16 cellular contexts compared by ENCODE assay signal in the genomic region with DNA sequence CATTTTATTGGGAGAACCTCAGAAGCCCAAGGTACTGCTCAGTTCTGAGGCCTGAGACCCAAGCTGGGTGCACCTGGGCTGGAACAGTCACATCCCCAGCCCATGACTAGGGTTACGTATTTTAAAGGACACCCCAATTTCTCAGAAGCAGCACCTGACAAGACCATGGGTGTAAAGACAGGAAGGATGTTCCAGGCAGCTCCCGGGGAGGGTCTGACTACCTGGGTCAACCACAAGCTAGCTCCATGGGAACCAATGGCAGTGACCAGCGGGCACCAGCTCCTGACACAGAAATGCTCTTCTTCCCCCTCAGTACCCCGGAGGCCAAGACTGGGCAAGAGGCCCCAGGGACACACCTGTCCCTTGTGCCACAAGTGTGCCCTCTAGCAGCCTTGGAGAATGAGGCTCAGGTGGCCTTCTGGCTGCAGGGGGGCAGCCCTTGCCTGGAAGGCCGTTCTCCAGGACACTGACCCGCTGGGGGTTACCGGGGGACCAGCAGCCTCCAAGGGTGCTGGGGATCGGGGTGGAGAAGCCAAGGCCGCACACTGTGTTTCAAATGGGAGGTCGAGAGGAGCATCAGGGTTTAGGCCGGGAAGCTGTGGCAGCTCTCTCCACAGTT. TPM values are rescaled to one million over a fixed set of nuclear protein-coding genes. Genes with fewer than 3 reads are reported as not detected.
DNase-seq lines count a peak whose midpoint lies in the region; ATAC-seq and TF ChIP-seq lines count a peak whose summit lies in the region.
"Had no signal": no experiment of that assay in that cellular context is flagged by ENCODE, and none has a peak within 500 bp of the region (broad histone marks: within the 10 kb centered on the region; RNA-seq: fewer than 3 reads in every experiment).

No MANE protein-coding gene starts in this region.

- no peak for DNase-seq in heart right ventricle
- no peak for DNase-seq in Right ventricle myocardium superior
- DNase-seq in hepatocyte (ENCODE audit: low spot score), result no peak
- DNase-seq in pons (ENCODE audit: low spot score), result no peak
- DNase-seq in RKO (ENCODE audit: low spot score), result no peak
- no peak for DNase-seq in colonic mucosa
- DNase-seq: activated CD4-positive, alpha-beta T cell treated with anti-CD3 and anti-CD28 coated beads, Interleukin-2, amount 50 U/mL, for 1 hour; anterior cingulate cortex; naive B cell; NCI-H1436 treated with DMSO at 0.1 percent for 48 hours; stimulated activated CD4-positive, alpha-beta T cell treated with anti-CD3 and anti-CD28 coated beads, Interleukin-2, amount 100 ng/mL, for 48 hours; T-helper 9 cell had no signal

- intact Hi-C loops in heart right ventricle (cut with DNase I) (no loop called here), Right ventricle myocardium superior (cut with DNase I) (no loop called here), colonic mucosa (cut with DNase I) (no loop called here)

- H3K4me2 ChIP-seq in hepatocyte, result no peak overlapping the region

- H3K36me3 ChIP-seq in heart right ventricle, result peaks cover 0 to 98% (median 30%) of the 10 kb centered on the region in 9 donors
- H3K36me3 ChIP-seq in hepatocyte (replicated peaks; ENCODE audit: insufficient read depth, low read depth), result no peaks in the 10 kb centered on the region
- peaks cover 6% of the 10 kb centered on the region for H3K36me3 ChIP-seq in rectal smooth muscle tissue (ENCODE audit: control insufficient read depth, insufficient read depth, low read length)
- peaks cover 2% of the 10 kb centered on the region for H3K36me3 ChIP-seq in urinary bladder (ENCODE audit: insufficient read depth)
- no peaks in the 10 kb centered on the region for H3K36me3 ChIP-seq in colonic mucosa

- H3K4me1 ChIP-seq in heart right ventricle, result peaks cover 0 to 43% (median 9%) of the 10 kb centered on the region in 9 donors
- peaks cover 7% of the 10 kb centered on the region for H3K4me1 ChIP-seq in hepatocyte (ENCODE audit: insufficient read depth)
- H3K4me1 ChIP-seq in rectal smooth muscle tissue (ENCODE audit: control insufficient read depth, insufficient read depth, low read length), result peaks cover 39% of the 10 kb centered on the region
- H3K4me1 ChIP-seq in urinary bladder (ENCODE audit: insufficient read depth), result no peaks in the 10 kb centered on the region
- H3K4me1 ChIP-seq in colonic mucosa, result no peaks in the 10 kb centered on the region

- no peak overlapping the region for H3K4me3 ChIP-seq in heart right ventricle
- H3K4me3 ChIP-seq in hepatocyte, result no peak overlapping the region
- H3K4me3 ChIP-seq in rectal smooth muscle tissue (ENCODE audit: low read length), result no peak overlapping the region
- H3K4me3 ChIP-seq in urinary bladder (ENCODE audit: low read depth, low read length), result no peak overlapping the region
- no peak overlapping the region for H3K4me3 ChIP-seq in colonic mucosa
- H3K4me3 ChIP-seq: GM23248 had no signal

- 86 to 89% methylated on average over 11 of the region's 11 CpGs for WGBS in heart right ventricle, 2 donors
- WGBS in hepatocyte (ENCODE audit: low lambda C conversion rate, missing lambda C conversion rate), result 96% methylated on average over 11 of the region's 11 CpGs
- 94% methylated on average over 11 of the region's 11 CpGs for WGBS in urinary bladder

- H3K9ac ChIP-seq in rectal smooth muscle tissue (ENCODE audit: low read length) (no peak overlapping the region), colonic mucosa (ENCODE audit: low read depth in 2 of 2, low read length in 2 of 2) (no peak overlapping the region)

- H3K9me3 ChIP-seq in heart right ventricle (no peaks in the 10 kb centered on the region), hepatocyte (ENCODE audit: low read depth) (no peaks in the 10 kb centered on the region), colonic mucosa (no peaks in the 10 kb centered on the region)

- H4K20me1 ChIP-seq in hepatocyte (ENCODE audit: insufficient read depth, poor library complexity, severe bottlenecking), result no peaks in the 10 kb centered on the region

- H2AFZ ChIP-seq in hepatocyte, result no peak overlapping the region
- H2AFZ ChIP-seq: GM23248 had no signal

- H3K27ac ChIP-seq in heart right ventricle (peak overlapping the region in 9 of 10 donors; percentile 22 to 87 (median 71)), hepatocyte (peak overlapping the region; percentile 58), rectal smooth muscle tissue (ENCODE audit: low read depth, low read length) (peak overlapping the region; percentile 85), urinary bladder (ENCODE audit: low read depth) (peak overlapping the region; percentile 75), colonic mucosa (no peak overlapping the region)

- no peak for TF ChIP-seq CTCF in heart right ventricle (IDR thresholded peaks at IDR 0.05)
- no peak for TF ChIP-seq CTCF in hepatocyte (IDR thresholded peaks at IDR 0.05; ENCODE audit: poor library complexity)
- no peak for TF ChIP-seq CTCF in colonic mucosa (IDR thresholded peaks at IDR 0.05)

- H3K79me2 ChIP-seq in hepatocyte, result no peaks in the 10 kb centered on the region

- no peaks in the 10 kb centered on the region for H3K27me3 ChIP-seq in heart right ventricle
- no peaks in the 10 kb centered on the region for H3K27me3 ChIP-seq in hepatocyte
- H3K27me3 ChIP-seq in rectal smooth muscle tissue (ENCODE audit: control insufficient read depth, insufficient read depth, low read length), result no peaks in the 10 kb centered on the region
- no peaks in the 10 kb centered on the region for H3K27me3 ChIP-seq in colonic mucosa

- ATAC-seq in heart right ventricle, result peak in 1 of 8 donors; percentile 31
- no peak for ATAC-seq in Right ventricle myocardium superior (ENCODE audit: poor library complexity)
- ATAC-seq: activated T-helper 17 cell treated with anti-CD3 and anti-CD28 coated beads, Interleukin-2, amount 50 U/mL, for 72 hours had no signal

- no peaks in the 10 kb centered on the region for H3K9me2 ChIP-seq in hepatocyte (replicated peaks; ENCODE audit: insufficient read depth)

RNA-seq across cellular contexts. Expression of a gene that starts 52.6 kb away (rescaled TPM):
- total RNA-seq in heart right ventricle (10 to 100 TPM in 2 of 10 donors, 1 to 10 TPM in 8; 6.5 to 17.8 (median 8.5) TPM), Right ventricle myocardium superior (7.9 TPM), hepatocyte (15.3 and 15.6 TPM in 2 replicates), urinary bladder (10.1 TPM), colonic mucosa (1 to 10 TPM; 8.2 to 8.4 TPM)
- polyA plus RNA-seq in heart right ventricle (1 to 10 TPM; 5.2 to 8.2 TPM), hepatocyte (8.5 and 12.4 TPM in 2 replicates), urinary bladder (5.3 TPM)
